In genomic region chr2:168545439-168546082, GRCh38 we compare ENCODE assay signal across 10 cellular contexts.
A peak's percentile ranks its signal among the peaks of the same experiment; 100 is the strongest.
DNase-seq lines count a peak whose midpoint lies in the region; ATAC-seq lines count a peak whose summit lies in the region.
"Had no signal": no experiment of that assay in that cellular context is flagged by ENCODE, and none has a peak within 500 bp of the region (broad histone marks: within the 10 kb centered on the region; RNA-seq: fewer than 3 reads in every experiment).

No MANE protein-coding gene starts in this region.

- H3K36me3 ChIP-seq in SJSA1 = no peaks in the 10 kb centered on the region; the same call in 1 of the 2 replicates

- peak overlapping the region; percentile 55 for H3K27ac ChIP-seq in SJSA1
- H3K27ac ChIP-seq: 22Rv1 had no signal

- H3K4me3 ChIP-seq in SJSA1 = no peak overlapping the region
- no peak overlapping the region for H3K4me3 ChIP-seq in skeletal muscle cell (ENCODE audit: low read depth, low read length)

- no peaks in the 10 kb centered on the region for H3K27me3 ChIP-seq in SJSA1 (replicated peaks)

- H3K4me1 ChIP-seq in SJSA1 (replicated peaks) = peaks cover 16% of the 10 kb centered on the region

- no peak for ATAC-seq in HG03159 (IDR thresholded peaks at IDR 0.05; ENCODE audit: unreplicated experiment)

- no peaks in the 10 kb centered on the region; the same call in 1 of the 2 replicates for H3K9me3 ChIP-seq in SJSA1 (replicated peaks)

- DNase-seq in DMS 273 (lab: John Stamatoyannopoulos, UW; ENCODE audit: unreplicated experiment) = peak; percentile 47
- DNase-seq in DMS 273 treated with DMSO at 0.1 percent for 48 hours (lab: John Stamatoyannopoulos, UW) = no peak
- peak; percentile 80 to 82 for DNase-seq in SJSA1 (ENCODE audit: low read depth in 1 of 2, low spot score in 2 of 2)
- peak; percentile 37 for DNase-seq in glomerular endothelial cell (ENCODE audit: extremely low read depth, low read depth, low spot score)
- peak; percentile 92 for DNase-seq in skeletal muscle cell (ENCODE audit: low read depth)
- DNase-seq in activated CD4-positive, alpha-beta T cell treated with anti-CD3 and anti-CD28 coated beads, Interleukin-2, amount 50 U/mL, for 1 hour = no peak
- no peak for DNase-seq in DMS153 treated with DMSO at 0.1 percent for 48 hours (lab: John Stamatoyannopoulos, UW; ENCODE audit: unreplicated experiment)
- DNase-seq: stimulated activated CD4-positive, alpha-beta T cell treated with anti-CD3 and anti-CD28 coated beads, Interleukin-4, amount 100 ng/mL, for 24 hours had no signal

Comparison
In these comparisons a context has a peak if more than half of its experiments do, and no peak if none do; other contexts are left out.
1. DNase-seq: peak in DMS 273 (single experiment), SJSA1 (2 of 2), glomerular endothelial cell (single experiment) and skeletal muscle cell (single experiment); none in DMS 273 treated with DMSO at 0.1 percent for 48 hours (single experiment), activated CD4-positive, alpha-beta T cell treated with anti-CD3 and anti-CD28 coated beads, Interleukin-2, amount 50 U/mL, for 1 hour (single experiment) and DMS153 treated with DMSO at 0.1 percent for 48 hours (single experiment).